ENCODE assay signal across 21 cellular contexts in genomic region chr2:236544362-236544761, GRCh38. TPM values are rescaled to one million over a fixed set of nuclear protein-coding genes. Genes with fewer than 3 reads are reported as not detected.
DNase-seq lines count a peak whose midpoint lies in the region; ATAC-seq and TF ChIP-seq lines count a peak whose summit lies in the region.
"Had no signal": no experiment of that assay in that cellular context is flagged by ENCODE, and none has a peak within 500 bp of the region (broad histone marks: within the 10 kb centered on the region; RNA-seq: fewer than 3 reads in every experiment).

No MANE protein-coding gene starts in this region.

- peaks cover 5% of the 10 kb centered on the region; the same call in 1 of the 2 replicates for H3K9me3 ChIP-seq in Loucy (ENCODE audit: insufficient read depth, low read depth, low read length)
- H3K9me3 ChIP-seq: neutrophil, SJSA1 had no signal

- H4K20me1 ChIP-seq in Loucy (ENCODE audit: insufficient read depth, low read length, poor library complexity, severe bottlenecking): no peaks in the 10 kb centered on the region

- peaks cover 78% of the 10 kb centered on the region for H3K4me1 ChIP-seq in Loucy (ENCODE audit: insufficient read depth, low read length, poor library complexity, severe bottlenecking)
- H3K4me1 ChIP-seq: SJSA1 had no signal

- peaks cover 25% of the 10 kb centered on the region for H3F3A ChIP-seq in Loucy (ENCODE audit: low read depth)

- H3K9ac ChIP-seq in Loucy (ENCODE audit: low read depth, low read length, poor library complexity, severe bottlenecking): peak overlapping the region; percentile 91

- H3K79me2 ChIP-seq in Loucy (ENCODE audit: insufficient read depth, low read length): peaks cover 59% of the 10 kb centered on the region

- no peak for ATAC-seq in effector memory CD8-positive, alpha-beta T cell (replicated peaks)
- ATAC-seq in stimulated activated naive CD8-positive, alpha-beta T cell treated with anti-CD3 and anti-CD28 coated beads, Interleukin-15, amount 100 ng/mL, for 72 hours: no peak
- ATAC-seq: left lobe of liver, WTC11 had no signal

- H3K27me3 ChIP-seq in Loucy (ENCODE audit: insufficient read depth, low read length, poor library complexity, severe bottlenecking): no peaks in the 10 kb centered on the region
- H3K27me3 ChIP-seq: neutrophil, SJSA1 had no signal

- peak overlapping the region; percentile 98 for H3K27ac Mint-ChIP-seq in activated naive CD8-positive, alpha-beta T cell
- no peak overlapping the region for H3K27ac Mint-ChIP-seq in activated naive CD8-positive, alpha-beta T cell treated with anti-CD3 and anti-CD28 coated beads for 36 hours
- peak overlapping the region; percentile 81 to 94 for H3K27ac Mint-ChIP-seq in effector memory CD8-positive, alpha-beta T cell
- peak overlapping the region; percentile 34 to 50 for H3K27ac Mint-ChIP-seq in stimulated activated naive CD8-positive, alpha-beta T cell treated with anti-CD3 and anti-CD28 coated beads, Interleukin-15, amount 100 ng/mL, for 72 hours
- H3K27ac Mint-ChIP-seq: brain, type B pancreatic cell, WTC11 had no signal

- no peak overlapping the region for H2AFZ ChIP-seq in Loucy (ENCODE audit: low read length)

- no peak for TF ChIP-seq CTCF in Loucy (conservative IDR thresholded peaks at IDR 0.05; ENCODE audit: low read length)

- H3K36me3 ChIP-seq in Loucy (ENCODE audit: insufficient read depth, low read length): no peaks in the 10 kb centered on the region
- H3K36me3 ChIP-seq: neutrophil, SJSA1 had no signal

- H3K9me3 Mint-ChIP-seq in activated naive CD8-positive, alpha-beta T cell (ENCODE audit: low read depth): no peaks in the 10 kb centered on the region
- H3K9me3 Mint-ChIP-seq in activated naive CD8-positive, alpha-beta T cell treated with anti-CD3 and anti-CD28 coated beads for 36 hours: peaks cover 10% of the 10 kb centered on the region
- peaks cover 0 to 7% of the 10 kb centered on the region in 2 donors for H3K9me3 Mint-ChIP-seq in effector memory CD8-positive, alpha-beta T cell
- H3K9me3 Mint-ChIP-seq in stimulated activated naive CD8-positive, alpha-beta T cell treated with anti-CD3 and anti-CD28 coated beads, Interleukin-15, amount 100 ng/mL, for 72 hours: peaks cover 7 to 9% of the 10 kb centered on the region in 2 donors
- H3K9me3 Mint-ChIP-seq: WTC11 had no signal

- no peaks in the 10 kb centered on the region for H3K27me3 Mint-ChIP-seq in activated naive CD8-positive, alpha-beta T cell
- H3K27me3 Mint-ChIP-seq in activated naive CD8-positive, alpha-beta T cell treated with anti-CD3 and anti-CD28 coated beads for 36 hours: no peaks in the 10 kb centered on the region
- no peaks in the 10 kb centered on the region for H3K27me3 Mint-ChIP-seq in effector memory CD8-positive, alpha-beta T cell
- no peaks in the 10 kb centered on the region for H3K27me3 Mint-ChIP-seq in stimulated activated naive CD8-positive, alpha-beta T cell treated with anti-CD3 and anti-CD28 coated beads, Interleukin-15, amount 100 ng/mL, for 72 hours
- H3K27me3 Mint-ChIP-seq: brain had no signal

- H3K9me2 ChIP-seq in Loucy (replicated peaks; ENCODE audit: low read depth, low read length): no peaks in the 10 kb centered on the region

- peak overlapping the region; percentile 77 for H3K4me2 ChIP-seq in Loucy (ENCODE audit: low read depth, low read length, poor library complexity, severe bottlenecking)

- DNase-seq in activated naive CD8-positive, alpha-beta T cell treated with anti-CD3 and anti-CD28 coated beads for 36 hours: no peak
- DNase-seq in effector memory CD8-positive, alpha-beta T cell: no peak
- no peak for DNase-seq in stimulated activated naive CD8-positive, alpha-beta T cell treated with anti-CD3 and anti-CD28 coated beads, Interleukin-15, amount 100 ng/mL, for 72 hours
- DNase-seq in OCI-M2 (lab: John Stamatoyannopoulos, UW; ENCODE audit: unreplicated experiment) (no peak), dermis blood vessel endothelial cell (no peak), NCI-H128 (lab: John Stamatoyannopoulos, UW; ENCODE audit: unreplicated experiment) (no peak)
- DNase-seq: HCEC 1CT; head of caudate nucleus; midbrain; NCI-H1417; NCI-H510A; NK-92 treated with Interleukin-12 subunit alpha and Interleukin-12 subunit beta, amount 100 ng/mL, for 24 hours; stimulated activated CD4-positive, alpha-beta T cell treated with anti-CD3 and anti-CD28 coated beads, Interleukin-1b, Interleukin-23, amount 100 ng/mL, for 48 hours had no signal

- no peak overlapping the region for H3K4me3 ChIP-seq in Loucy (ENCODE audit: low read length, poor library complexity, severe bottlenecking)
- H3K4me3 ChIP-seq: SJSA1 had no signal

- H3K4me3 Mint-ChIP-seq in activated naive CD8-positive, alpha-beta T cell: peak overlapping the region; percentile 20
- H3K4me3 Mint-ChIP-seq in activated naive CD8-positive, alpha-beta T cell treated with anti-CD3 and anti-CD28 coated beads for 36 hours: no peak overlapping the region
- H3K4me3 Mint-ChIP-seq in effector memory CD8-positive, alpha-beta T cell: peak overlapping the region; percentile 70 to 73
- H3K4me3 Mint-ChIP-seq in stimulated activated naive CD8-positive, alpha-beta T cell treated with anti-CD3 and anti-CD28 coated beads, Interleukin-15, amount 100 ng/mL, for 72 hours: no peak overlapping the region
- H3K4me3 Mint-ChIP-seq: brain, type B pancreatic cell, WTC11 had no signal

- H3K4me1 Mint-ChIP-seq in activated naive CD8-positive, alpha-beta T cell (ENCODE audit: low read depth): peaks cover 94% of the 10 kb centered on the region
- peaks cover 76% of the 10 kb centered on the region for H3K4me1 Mint-ChIP-seq in activated naive CD8-positive, alpha-beta T cell treated with anti-CD3 and anti-CD28 coated beads for 36 hours
- peaks cover 77 to 91% of the 10 kb centered on the region in 2 donors for H3K4me1 Mint-ChIP-seq in effector memory CD8-positive, alpha-beta T cell (ENCODE audit: low read depth in 2 of 2)
- peaks cover 97% of the 10 kb centered on the region for H3K4me1 Mint-ChIP-seq in stimulated activated naive CD8-positive, alpha-beta T cell treated with anti-CD3 and anti-CD28 coated beads, Interleukin-15, amount 100 ng/mL, for 72 hours
- H3K4me1 Mint-ChIP-seq: brain had no signal

- peaks cover 16% of the 10 kb centered on the region for H3K36me3 Mint-ChIP-seq in activated naive CD8-positive, alpha-beta T cell
- peaks cover 47% of the 10 kb centered on the region for H3K36me3 Mint-ChIP-seq in activated naive CD8-positive, alpha-beta T cell treated with anti-CD3 and anti-CD28 coated beads for 36 hours
- H3K36me3 Mint-ChIP-seq in effector memory CD8-positive, alpha-beta T cell (ENCODE audit: insufficient read depth): peaks cover 8% of the 10 kb centered on the region
- H3K36me3 Mint-ChIP-seq: type B pancreatic cell, WTC11 had no signal

RNA-seq across cellular contexts. Expression of gene ACKR3, which starts 25.3 kb away (rescaled TPM):
- 1 to 10 TPM; 1.3 to 1.5 TPM for total RNA-seq in activated naive CD8-positive, alpha-beta T cell treated with anti-CD3 and anti-CD28 coated beads for 36 hours
- total RNA-seq in dermis blood vessel endothelial cell: 14.0 and 16.8 TPM in 2 replicates

Comparison
In these comparisons a context has a peak if more than half of its experiments do, and no peak if none do; other contexts are left out.
1. H3K4me3 Mint-ChIP-seq: peak in activated naive CD8-positive, alpha-beta T cell (single experiment) and effector memory CD8-positive, alpha-beta T cell (2 of 2); none in activated naive CD8-positive, alpha-beta T cell treated with anti-CD3 and anti-CD28 coated beads for 36 hours (single experiment) and stimulated activated naive CD8-positive, alpha-beta T cell treated with anti-CD3 and anti-CD28 coated beads, Interleukin-15, amount 100 ng/mL, for 72 hours (0 of 2).